In genomic region chr15:36888018-36888992, GRCh38 we compare ENCODE assay signal across 9 cellular contexts.
A peak's percentile ranks its signal among the peaks of the same experiment; 100 is the strongest.
DNase-seq lines count a peak whose midpoint lies in the region; ATAC-seq and TF ChIP-seq lines count a peak whose summit lies in the region.
"Had no signal": no experiment of that assay in that cellular context is flagged by ENCODE, and none has a peak within 500 bp of the region (broad histone marks: within the 10 kb centered on the region; RNA-seq: fewer than 3 reads in every experiment).

No MANE protein-coding gene starts in this region.

- no peaks in the 10 kb centered on the region for H3K79me2 ChIP-seq in fibroblast of lung (ENCODE audit: control insufficient read depth, insufficient read depth, low read length)

- H3K4me3 ChIP-seq in fibroblast of lung (replicated peaks in 1 of 4; ENCODE audit: control extremely low read depth in 1 of 4, insufficient read depth in 1 of 4, low read depth in 3 of 4, low read length in 4 of 4) (peak overlapping the region in 3 of 4 experiments; percentile 28 to 47 (median 44)), mucosa of stomach (ENCODE audit: low read length) (peak overlapping the region; percentile 9), uterus (peak overlapping the region; percentile 41 to 43)
- H3K4me3 ChIP-seq in naive thymus-derived CD4-positive, alpha-beta T cell (ENCODE audit: low read length): no peak overlapping the region

- H3K4me1 ChIP-seq in fibroblast of lung (ENCODE audit: control insufficient read depth, extremely low read depth, insufficient read depth, low read length): no peaks in the 10 kb centered on the region
- peaks cover 19% of the 10 kb centered on the region for H3K4me1 ChIP-seq in mucosa of stomach (ENCODE audit: control insufficient read depth, insufficient read depth, low read length)
- peaks cover 0 to 3% of the 10 kb centered on the region in 2 donors for H3K4me1 ChIP-seq in uterus
- no peaks in the 10 kb centered on the region for H3K4me1 ChIP-seq in naive thymus-derived CD4-positive, alpha-beta T cell (ENCODE audit: control insufficient read depth in 2 of 2, insufficient read depth in 2 of 2, low read length in 2 of 2)

- no peak for ATAC-seq in GM21717 (IDR thresholded peaks at IDR 0.05; ENCODE audit: unreplicated experiment)
- ATAC-seq in naive thymus-derived CD4-positive, alpha-beta T cell: no peak

- no peak overlapping the region for H3K9ac ChIP-seq in fibroblast of lung (ENCODE audit: insufficient read depth, low read length)
- no peak overlapping the region for H3K9ac ChIP-seq in mucosa of stomach (ENCODE audit: low read length)

- TF ChIP-seq POLR2A in uterus (IDR thresholded peaks at IDR 0.05): no peak

- no peaks in the 10 kb centered on the region for H4K20me1 ChIP-seq in fibroblast of lung (ENCODE audit: control insufficient read depth, extremely low read depth, insufficient read depth, low read length)

- H3K36me3 ChIP-seq in fibroblast of lung (ENCODE audit: control insufficient read depth, insufficient read depth, low read length) (no peaks in the 10 kb centered on the region), mucosa of stomach (ENCODE audit: control insufficient read depth, insufficient read depth, low read length) (no peaks in the 10 kb centered on the region), uterus (no peaks in the 10 kb centered on the region)
- H3K36me3 ChIP-seq in naive thymus-derived CD4-positive, alpha-beta T cell (ENCODE audit: control insufficient read depth in 2 of 3, insufficient read depth in 3 of 3, low read length in 3 of 3): no peaks in the 10 kb centered on the region

- H3K4me3 Mint-ChIP-seq in naive thymus-derived CD4-positive, alpha-beta T cell: peak overlapping the region in 3 of 10 donors; percentile 6 to 56 (median 44)

- H3K27ac Mint-ChIP-seq in naive thymus-derived CD4-positive, alpha-beta T cell: no peak overlapping the region

- H3K9me3 Mint-ChIP-seq in naive thymus-derived CD4-positive, alpha-beta T cell: peaks cover 0 to 46% (median 10%) of the 10 kb centered on the region in 11 donors

- peaks cover 6 to 18% (median 17%) of the 10 kb centered on the region in 7 donors for H3K4me1 Mint-ChIP-seq in naive thymus-derived CD4-positive, alpha-beta T cell

- CTCF ChIA-PET in naive thymus-derived CD4-positive, alpha-beta T cell (lab: Charles Lee): no interaction called here

- H3K27me3 Mint-ChIP-seq in naive thymus-derived CD4-positive, alpha-beta T cell: peaks cover 71 to 89% (median 85%) of the 10 kb centered on the region in 5 donors

- in situ Hi-C loops in GM13977 (cut with MboI; ENCODE audit: low pct_unique_long_range_greater_than_20kb, low sequenced_read_pairs, unreplicated experiment): loop anchor here (10.0 to 25.0 kb wide), 2 partner anchors 216 to 999 kb away; partner anchors contain the start of gene MEIS2

- H3K27ac ChIP-seq in fibroblast of lung (ENCODE audit: insufficient read depth, low read length): no peak overlapping the region
- peak overlapping the region; percentile 90 to 93 for H3K27ac ChIP-seq in uterus
- H3K27ac ChIP-seq in naive thymus-derived CD4-positive, alpha-beta T cell (ENCODE audit: low read depth, low read length): no peak overlapping the region

- intact Hi-C loops in uterus (cut with DNase I; ENCODE audit: low total_unique reads): loop anchor here (5.0 kb wide), 1 partner anchor 209 kb away; no protein-coding TSS in a partner anchor
- intact Hi-C loops in naive thymus-derived CD4-positive, alpha-beta T cell (cut with micrococcal nuclease): no loop called here

- H3K4me2 ChIP-seq in fibroblast of lung (ENCODE audit: extremely low read depth, insufficient read depth, low read length): peak overlapping the region; percentile 56

- peaks cover 0 to 21% (median 0%) of the 10 kb centered on the region in 5 donors for H3K36me3 Mint-ChIP-seq in naive thymus-derived CD4-positive, alpha-beta T cell

- H3K9me3 ChIP-seq in fibroblast of lung (ENCODE audit: control insufficient read depth, insufficient read depth, low read depth, low read length) (no peaks in the 10 kb centered on the region), mucosa of stomach (ENCODE audit: control insufficient read depth, low read length) (no peaks in the 10 kb centered on the region), uterus (no peaks in the 10 kb centered on the region)
- H3K9me3 ChIP-seq in naive thymus-derived CD4-positive, alpha-beta T cell (ENCODE audit: control insufficient read depth in 2 of 3, low read length in 3 of 3): no peaks in the 10 kb centered on the region

- H3K27me3 ChIP-seq in fibroblast of lung (ENCODE audit: control insufficient read depth, insufficient read depth, low read length) (peaks cover 18% of the 10 kb centered on the region), mucosa of stomach (ENCODE audit: control insufficient read depth, insufficient read depth, low read length) (peaks cover 31% of the 10 kb centered on the region), uterus (no peaks in the 10 kb centered on the region)
- peaks cover 4 to 24% of the 10 kb centered on the region in 2 donors for H3K27me3 ChIP-seq in naive thymus-derived CD4-positive, alpha-beta T cell (ENCODE audit: control insufficient read depth in 2 of 2, insufficient read depth in 2 of 2, low read length in 2 of 2)

- peak in 2 of 3 experiments; percentile 66 to 81 for DNase-seq in NCI-H1417 (lab: John Stamatoyannopoulos, UW)
- DNase-seq in NCI-H1417 treated with DMSO at 0.1 percent for 48 hours (lab: John Stamatoyannopoulos, UW): no peak
- peak in 1 of 2 donors; percentile 71 for DNase-seq in fibroblast of lung (ENCODE audit: low read depth in 2 of 2)
- peak; percentile 70 to 84 for DNase-seq in uterus
- no peak for DNase-seq in GM13977 (ENCODE audit: low spot score)
- DNase-seq in naive thymus-derived CD4-positive, alpha-beta T cell: no peak
- DNase-seq: 8988T had no signal

- no peak for TF ChIP-seq CTCF in fibroblast of lung (conservative IDR thresholded peaks at IDR 0.05 in 1 of 2, IDR thresholded peaks at IDR 0.05 in 1 of 2; ENCODE audit: low read depth in 1 of 2, low read length in 2 of 2)
- no peak for TF ChIP-seq CTCF in uterus (IDR thresholded peaks at IDR 0.05)
- TF ChIP-seq CTCF in GM13977 (IDR thresholded peaks at IDR 0.05; ENCODE audit: extremely low read depth, insufficient read depth, missing control alignments): no peak

- H2AFZ ChIP-seq in fibroblast of lung (ENCODE audit: low read length): no peak overlapping the region

- POLR2A ChIA-PET in naive thymus-derived CD4-positive, alpha-beta T cell (lab: Charles Lee): no interaction called here

Comparison
In these comparisons a context has a peak if more than half of its experiments do, and no peak if none do; other contexts are left out.
1. DNase-seq: peak in NCI-H1417 (2 of 3) and uterus (2 of 2); none in NCI-H1417 treated with DMSO at 0.1 percent for 48 hours (single experiment), GM13977 (single experiment) and naive thymus-derived CD4-positive, alpha-beta T cell (0 of 9).
2. H3K27ac ChIP-seq: peak in uterus (2 of 2); none in fibroblast of lung (single experiment) and naive thymus-derived CD4-positive, alpha-beta T cell (single experiment).